In the genomic region with DNA sequence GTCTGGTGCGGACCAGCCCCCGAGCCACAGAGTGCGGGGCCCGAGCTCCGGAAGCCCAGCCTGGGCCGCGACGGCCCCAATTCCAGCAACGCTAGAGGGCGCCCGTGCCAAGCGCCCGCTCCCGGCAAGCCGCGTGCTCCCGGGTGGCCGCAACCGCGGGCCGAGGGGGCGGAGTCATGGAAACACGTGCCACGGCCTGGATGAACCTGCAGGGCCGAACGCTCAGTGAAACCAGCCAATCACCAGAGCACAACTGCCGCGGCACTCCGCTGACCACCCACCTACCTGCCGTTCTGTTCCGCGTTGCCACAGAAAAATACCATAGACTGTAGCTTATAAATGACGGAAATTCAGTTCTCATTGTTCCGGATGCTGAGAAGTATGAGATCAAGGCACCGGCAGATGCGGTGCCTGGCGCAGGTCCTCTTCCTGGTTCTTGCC, we compare ENCODE assay signal across 8 cellular contexts.
DNase-seq lines count a peak whose midpoint lies in the region; ATAC-seq and TF ChIP-seq lines count a peak whose summit lies in the region.

No MANE protein-coding gene starts in this region.

- ATAC-seq in activated T-helper 17 cell treated with anti-CD3 and anti-CD28 coated beads, Interleukin-2, amount 50 U/mL, for 72 hours (replicated peaks): peak; percentile 85
- ATAC-seq in HG03457 (IDR thresholded peaks at IDR 0.05; ENCODE audit: unreplicated experiment): no peak

- H3K4me3 Mint-ChIP-seq in activated T-helper 17 cell treated with anti-CD3 and anti-CD28 coated beads, Interleukin-2, amount 50 U/mL, for 72 hours: peak overlapping the region; percentile 77
- H3K4me3 Mint-ChIP-seq in osteocyte (ENCODE audit: unreplicated experiment): no peak overlapping the region

- no peaks in the 10 kb centered on the region for H3K36me3 Mint-ChIP-seq in activated T-helper 17 cell treated with anti-CD3 and anti-CD28 coated beads, Interleukin-2, amount 50 U/mL, for 72 hours (ENCODE audit: low read depth)
- no peaks in the 10 kb centered on the region for H3K36me3 Mint-ChIP-seq in osteocyte (ENCODE audit: unreplicated experiment)

- H3K27me3 ChIP-seq in subcutaneous abdominal adipose tissue (ENCODE audit: control insufficient read depth in 5 of 5, insufficient read depth in 4 of 5, low read length in 5 of 5): peaks cover 0 to 23% (median 16%) of the 10 kb centered on the region in 5 donors

- peak overlapping the region; percentile 76 for H3K27ac Mint-ChIP-seq in activated T-helper 17 cell treated with anti-CD3 and anti-CD28 coated beads, Interleukin-2, amount 50 U/mL, for 72 hours
- H3K27ac Mint-ChIP-seq in osteocyte (ENCODE audit: unreplicated experiment): no peak overlapping the region

- H3K9ac ChIP-seq in subcutaneous abdominal adipose tissue (ENCODE audit: low read length in 5 of 5): no peak overlapping the region

- no peak overlapping the region for H3K27ac ChIP-seq in subcutaneous abdominal adipose tissue (ENCODE audit: low read depth, low read length)

- peak; percentile 53 for TF ChIP-seq CTCF in fibroblast of villous mesenchyme (IDR thresholded peaks at IDR 0.05; ENCODE audit: insufficient read depth, low read depth, low read length)
- peak; percentile 18 for TF ChIP-seq CTCF in osteocyte (IDR thresholded peaks at IDR 0.05)

- no peak overlapping the region for H3K4me3 ChIP-seq in fibroblast of villous mesenchyme (ENCODE audit: low read depth, low read length)
- peak overlapping the region; percentile 16 to 53 (median 47) for H3K4me3 ChIP-seq in subcutaneous abdominal adipose tissue (ENCODE audit: low read depth in 1 of 5, low read length in 5 of 5)

- peaks cover 4% of the 10 kb centered on the region for H3K27me3 Mint-ChIP-seq in activated T-helper 17 cell treated with anti-CD3 and anti-CD28 coated beads, Interleukin-2, amount 50 U/mL, for 72 hours
- peaks cover 4% of the 10 kb centered on the region for H3K27me3 Mint-ChIP-seq in osteocyte (ENCODE audit: unreplicated experiment)

- no peaks in the 10 kb centered on the region for H3K36me3 ChIP-seq in subcutaneous abdominal adipose tissue (ENCODE audit: control insufficient read depth in 5 of 5, insufficient read depth in 5 of 5, low read length in 5 of 5)

- H3K4me1 ChIP-seq in subcutaneous abdominal adipose tissue (ENCODE audit: control insufficient read depth in 5 of 5, insufficient read depth in 5 of 5, low read length in 5 of 5): peaks cover 8 to 26% (median 24%) of the 10 kb centered on the region in 5 donors

- H3K4me1 Mint-ChIP-seq in activated T-helper 17 cell treated with anti-CD3 and anti-CD28 coated beads, Interleukin-2, amount 50 U/mL, for 72 hours: peaks cover 18% of the 10 kb centered on the region
- H3K4me1 Mint-ChIP-seq in osteocyte (ENCODE audit: unreplicated experiment): peaks cover 21% of the 10 kb centered on the region

- peaks cover 0 to 5% (median 3%) of the 10 kb centered on the region in 5 donors for H3K9me3 ChIP-seq in subcutaneous abdominal adipose tissue (ENCODE audit: control insufficient read depth in 5 of 5, low read length in 5 of 5)

- H3K9me3 Mint-ChIP-seq in activated T-helper 17 cell treated with anti-CD3 and anti-CD28 coated beads, Interleukin-2, amount 50 U/mL, for 72 hours: no peaks in the 10 kb centered on the region
- H3K9me3 Mint-ChIP-seq in osteocyte (ENCODE audit: unreplicated experiment): no peaks in the 10 kb centered on the region

- DNase-seq in Ammon's horn (ENCODE audit: low spot score) (peak; percentile 61), NCI-H1048 (lab: John Stamatoyannopoulos, UW) (peak; percentile 57), fibroblast of villous mesenchyme (ENCODE audit: low read depth) (peak; percentile 27), osteocyte (ENCODE audit: extremely low spot score, unreplicated experiment) (peak; percentile 82), NCI-H187 (lab: John Stamatoyannopoulos, UW) (no peak)

Comparison
In these comparisons a context has a peak if more than half of its experiments do, and no peak if none do; other contexts are left out.
1. DNase-seq: peak in Ammon's horn (single experiment), NCI-H1048 (single experiment), fibroblast of villous mesenchyme (single experiment) and osteocyte (single experiment); none in NCI-H187 (0 of 2).